Comparison of ENCODE assay signal across 6 cellular contexts in the genomic region with DNA sequence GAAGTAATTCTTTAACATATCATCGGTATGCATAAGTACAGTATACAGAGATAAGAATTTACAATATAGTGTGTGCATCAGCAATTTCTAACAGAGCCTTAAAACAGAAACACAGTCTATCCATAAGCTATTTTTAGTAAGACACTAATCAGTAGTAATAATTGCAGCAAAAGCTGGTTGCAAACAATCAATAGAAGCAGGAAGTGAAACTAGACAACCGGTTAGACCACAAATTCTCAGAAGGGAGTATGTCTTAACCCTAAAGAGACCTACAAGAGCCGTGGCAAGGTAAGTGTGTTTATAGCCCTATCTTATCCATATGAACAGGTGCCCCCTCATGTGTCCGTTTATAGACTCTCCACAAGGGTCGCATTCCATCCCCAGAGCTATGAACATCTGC. TPM values are rescaled to one million over a fixed set of nuclear protein-coding genes. Genes with fewer than 3 reads are reported as not detected.
"Had no signal": no experiment of that assay in that cellular context is flagged by ENCODE, and none has a peak within 500 bp of the region (broad histone marks: within the 10 kb centered on the region; RNA-seq: fewer than 3 reads in every experiment).

No MANE protein-coding gene starts in this region.

RNA-seq across cellular contexts. Expression of a gene that starts 15.6 kb away (rescaled TPM):
- total RNA-seq: activated CD4-positive, alpha-beta memory T cell treated with anti-CD3 and anti-CD28 coated beads for 36 hours; activated CD4-positive, alpha-beta T cell treated with anti-CD3 and anti-CD28 coated beads, Interleukin-2, amount 10 ng/mL, durations not matched to agents 7 days and 5 days; activated naive CD4-positive, alpha-beta T cell treated with anti-CD3 and anti-CD28 coated beads, Interleukin-2, amount 50 U/mL, for 72 hours; activated T-cell treated with anti-CD3 and anti-CD28 coated beads, Interleukin-2, amount 50 U/mL, for 4 hours; SJSA1; T-helper 17 cell had no signal
